12 cellular contexts compared by ENCODE assay signal in genomic region chr1:26848947-26849774, GRCh38. TPM values are rescaled to one million over a fixed set of nuclear protein-coding genes. Genes with fewer than 3 reads are reported as not detected.
DNase-seq lines count a peak whose midpoint lies in the region; ATAC-seq and TF ChIP-seq lines count a peak whose summit lies in the region.
"Had no signal": no experiment of that assay in that cellular context is flagged by ENCODE, and none has a peak within 500 bp of the region (broad histone marks: within the 10 kb centered on the region; RNA-seq: fewer than 3 reads in every experiment).

No MANE protein-coding gene starts in this region.

- H3K27me3 Mint-ChIP-seq in osteocyte (ENCODE audit: unreplicated experiment): no peaks in the 10 kb centered on the region
- no peaks in the 10 kb centered on the region for H3K27me3 Mint-ChIP-seq in T-cell

- peak in 2 of 6 experiments; percentile 15 to 22 for TF ChIP-seq CTCF in Peyer's patch (IDR thresholded peaks at IDR 0.05)
- no peak for TF ChIP-seq CTCF in esophagus squamous epithelium (IDR thresholded peaks at IDR 0.05)
- TF ChIP-seq CTCF in osteocyte (IDR thresholded peaks at IDR 0.05): no peak

- peak; percentile 16 to 83 for TF ChIP-seq POLR2A in Peyer's patch (IDR thresholded peaks at IDR 0.05)
- TF ChIP-seq POLR2A in esophagus squamous epithelium (IDR thresholded peaks at IDR 0.05): no peak

- ATAC-seq in T-cell (replicated peaks in 1 of 4): no peak

- H3K27ac Mint-ChIP-seq in osteocyte (ENCODE audit: unreplicated experiment) (peak overlapping the region; percentile 72), T-cell (peak overlapping the region in 1 of 2 donors; percentile 6)

- H3K27ac ChIP-seq in Peyer's patch (peak overlapping the region in 3 of 4 donors; percentile 70 to 96 (median 84)), esophagus squamous epithelium (peak overlapping the region; percentile 89 to 100 (median 98))
- H3K27ac ChIP-seq: SJCRH30 had no signal

- H3K4me1 Mint-ChIP-seq in osteocyte (ENCODE audit: unreplicated experiment): peaks cover 12% of the 10 kb centered on the region
- peaks cover 2 to 8% (median 4%) of the 10 kb centered on the region in 3 donors for H3K4me1 Mint-ChIP-seq in T-cell

- no peaks in the 10 kb centered on the region for H3K9me3 Mint-ChIP-seq in osteocyte (ENCODE audit: unreplicated experiment)
- H3K9me3 Mint-ChIP-seq in T-cell: no peaks in the 10 kb centered on the region

- DNase-seq in AG20443 (ENCODE audit: low spot score): peak; percentile 87
- peak in 2 of 3 donors; percentile 96 to 98 for DNase-seq in Peyer's patch
- DNase-seq in esophagus squamous epithelium (lab: John Stamatoyannopoulos, UW): no peak
- no peak for DNase-seq in osteocyte (ENCODE audit: extremely low spot score, unreplicated experiment)
- no peak for DNase-seq in T-cell
- DNase-seq in NCI-H187 (lab: John Stamatoyannopoulos, UW): no peak
- no peak for DNase-seq in NCI-H1930 (lab: John Stamatoyannopoulos, UW)
- no peak for DNase-seq in T-helper 9 cell
- DNase-seq: activated naive CD4-positive, alpha-beta T cell treated with anti-CD3 and anti-CD28 coated beads, Interleukin-2, amount 50 U/mL, for 16 hours; DMS79 treated with DMSO at 0.1 percent for 48 hours; left cardiac atrium; SJCRH30 had no signal

- intact Hi-C loops in esophagus squamous epithelium (cut with DNase I): no loop called here

- H3K27me3 ChIP-seq in Peyer's patch (no peaks in the 10 kb centered on the region), esophagus squamous epithelium (no peaks in the 10 kb centered on the region)
- H3K27me3 ChIP-seq: SJCRH30 had no signal

- no peak overlapping the region for H3K4me3 ChIP-seq in Peyer's patch
- no peak overlapping the region for H3K4me3 ChIP-seq in esophagus squamous epithelium
- H3K4me3 ChIP-seq: SJCRH30 had no signal

- H3K36me3 ChIP-seq in Peyer's patch: peaks cover 0 to 52% (median 0%) of the 10 kb centered on the region in 3 donors
- H3K36me3 ChIP-seq in esophagus squamous epithelium: peaks cover 38 to 86% (median 45%) of the 10 kb centered on the region in 3 donors

- 31 to 35% methylated on average over 8 of the region's 10 CpGs for WGBS in esophagus squamous epithelium, 2 donors

- POLR2A ChIA-PET in T-cell (lab: Charles Lee): interaction anchor here in 1 of 2 donors (0.5 kb wide), 1 partner anchor 44 kb away, joined by 4 read pairs; no protein-coding TSS in a partner anchor

- CTCF ChIA-PET in T-cell (lab: Charles Lee): interaction anchor here in 1 of 2 donors (0.6 kb wide), 1 partner anchor 297 kb away, joined by 3 read pairs; no protein-coding TSS in a partner anchor

- no peak overlapping the region for H3K4me3 Mint-ChIP-seq in osteocyte (ENCODE audit: unreplicated experiment)
- no peak overlapping the region for H3K4me3 Mint-ChIP-seq in T-cell

- H3K9me3 ChIP-seq in Peyer's patch: no peaks in the 10 kb centered on the region
- H3K9me3 ChIP-seq in esophagus squamous epithelium: no peaks in the 10 kb centered on the region
- H3K9me3 ChIP-seq: SJCRH30 had no signal

- peaks cover 0 to 24% (median 2%) of the 10 kb centered on the region in 4 donors for H3K4me1 ChIP-seq in Peyer's patch
- peaks cover 11 to 75% (median 44%) of the 10 kb centered on the region in 3 donors for H3K4me1 ChIP-seq in esophagus squamous epithelium
- H3K4me1 ChIP-seq: SJCRH30 had no signal

- H3K36me3 Mint-ChIP-seq in osteocyte (ENCODE audit: unreplicated experiment): peaks cover 43% of the 10 kb centered on the region
- peaks cover 54% of the 10 kb centered on the region for H3K36me3 Mint-ChIP-seq in T-cell

RNA-seq across cellular contexts. Expression of gene SFN, which starts 13.8 kb away (rescaled TPM):
- total RNA-seq in Peyer's patch (10 to 100 TPM; 19.8 to 66.6 (median 44.6) TPM), esophagus squamous epithelium (1,000 to 10,000 TPM; 1,060 to 2,609 (median 1,818) TPM), osteocyte (not detected in 2 replicates), T-cell (1 to 10 TPM in 4 of 5 donors, under 1 TPM in 1; 0.28 to 1.7 (median 1.6) TPM)

RNA-seq across cellular contexts. Expression of gene ZDHHC18, which starts 22.7 kb away (rescaled TPM):
- total RNA-seq in Peyer's patch: 10 to 100 TPM; 12.4 to 40.3 (median 29.0) TPM
- 10 to 100 TPM; 24.5 to 34.4 (median 29.4) TPM for total RNA-seq in esophagus squamous epithelium
- 19.8 and 24.2 TPM in 2 replicates for total RNA-seq in osteocyte
- 10 to 100 TPM; 41.1 to 59.9 (median 50.6) TPM for total RNA-seq in T-cell

RNA-seq across cellular contexts. Expression of gene GPN2, which starts 40.9 kb away (rescaled TPM):
- total RNA-seq in Peyer's patch (10 to 100 TPM; 13.5 to 19.6 (median 17.3) TPM), esophagus squamous epithelium (10 to 100 TPM in 2 of 4 donors, 1 to 10 TPM in 2; 4.9 to 10.8 (median 9.4) TPM), osteocyte (26.4 and 26.6 TPM in 2 replicates), T-cell (10 to 100 TPM; 30.8 to 35.7 (median 32.7) TPM)

RNA-seq across cellular contexts. Expression of gene GPATCH3, which starts 51.1 kb away (rescaled TPM):
- total RNA-seq in Peyer's patch: 10 to 100 TPM in 3 of 4 donors, 1 to 10 TPM in 1; 8.4 to 28.5 (median 14.2) TPM
- total RNA-seq in esophagus squamous epithelium: 10 to 100 TPM in 1 of 4 donors, 1 to 10 TPM in 3; 6.9 to 11.2 (median 7.6) TPM
- 19.9 and 20.4 TPM in 2 replicates for total RNA-seq in osteocyte
- total RNA-seq in T-cell: 10 to 100 TPM; 23.6 to 28.6 (median 27.6) TPM

Comparison
In these comparisons a context has a peak if more than half of its experiments do, and no peak if none do; other contexts are left out.
1. DNase-seq: peak in AG20443 (single experiment) and Peyer's patch (2 of 3); none in esophagus squamous epithelium (single experiment), osteocyte (single experiment), T-cell (0 of 34), NCI-H187 (0 of 2), NCI-H1930 (0 of 2) and T-helper 9 cell (single experiment).
2. POLR2A ChIP-seq: peak in Peyer's patch (2 of 2); none in esophagus squamous epithelium (0 of 4).
3. RNA of gene SFN, which starts 13.8 kb away (total RNA-seq): 1,060 to 2,609 TPM in esophagus squamous epithelium; 19.8 to 66.6 TPM in Peyer's patch, 0.28 to 1.7 TPM in T-cell and not detected in osteocyte; every median in the first group is over 10 times any median in the second.